25 cellular contexts compared by ENCODE assay signal in genomic region chr13:79011179-79011578, GRCh38.
"Had no signal": no experiment of that assay in that cellular context is flagged by ENCODE, and none has a peak within 500 bp of the region (broad histone marks: within the 10 kb centered on the region; RNA-seq: fewer than 3 reads in every experiment).

No MANE protein-coding gene starts in this region.

- ATAC-seq: activated T-helper 17 cell treated with anti-CD3 and anti-CD28 coated beads, Interleukin-2, amount 50 U/mL, for 72 hours; heart right ventricle; left cardiac atrium; natural killer cell treated with Interleukin-12 subunit alpha and Interleukin-12 subunit beta and Interleukin-15 and Interleukin-18, amount 100 ng/mL, for 72 hours; psoas muscle; WTC11 had no signal

- H3K27me3 ChIP-seq: adrenal gland, ascending aorta, brain microvascular endothelial cell, heart right ventricle, ovary, right atrium auricular region, spleen, testis had no signal

- DNase-seq: activated CD4-positive, alpha-beta T cell treated with anti-CD3 and anti-CD28 coated beads, Interleukin-2, amount 50 U/mL, for 4 hours; activated CD8-positive, alpha-beta memory T cell treated with anti-CD3 and anti-CD28 coated beads for 24 hours; activated CD8-positive, alpha-beta memory T cell treated with anti-CD3 and anti-CD28 coated beads, Interleukin-2, amount 50 U/mL, for 4 hours; activated T-cell treated with anti-CD3 and anti-CD28 coated beads, Interleukin-2, amount 50 U/mL, for 24 hours; adrenal gland; brain microvascular endothelial cell; caudate nucleus; dermis blood vessel endothelial cell; effector CD8-positive, alpha-beta T cell; erythroblast; foreskin fibroblast; heart right ventricle; islet precursor cell; left cardiac atrium; ovary; psoas muscle; spleen; stimulated activated CD4-positive, alpha-beta T cell treated with anti-CD3 and anti-CD28 coated beads, Interleukin-4, amount 100 ng/mL, for 1 hour; stimulated activated naive CD4-positive, alpha-beta T cell; testis had no signal

- H3K4me1 ChIP-seq: adrenal gland, ascending aorta, heart right ventricle, psoas muscle, right atrium auricular region, spleen, testis had no signal

- H3K9me3 ChIP-seq: adrenal gland, ovary, psoas muscle, testis had no signal

- H3K36me3 ChIP-seq: adrenal gland, ascending aorta, brain microvascular endothelial cell, heart right ventricle, ovary, right atrium auricular region, spleen had no signal

- H3K27ac ChIP-seq: adrenal gland, ascending aorta, brain microvascular endothelial cell, heart right ventricle, ovary, psoas muscle, right atrium auricular region, spleen, testis had no signal

- H3K4me3 ChIP-seq: adrenal gland, ascending aorta, heart right ventricle, ovary, psoas muscle, right atrium auricular region, spleen, testis had no signal
